In the genomic region with DNA sequence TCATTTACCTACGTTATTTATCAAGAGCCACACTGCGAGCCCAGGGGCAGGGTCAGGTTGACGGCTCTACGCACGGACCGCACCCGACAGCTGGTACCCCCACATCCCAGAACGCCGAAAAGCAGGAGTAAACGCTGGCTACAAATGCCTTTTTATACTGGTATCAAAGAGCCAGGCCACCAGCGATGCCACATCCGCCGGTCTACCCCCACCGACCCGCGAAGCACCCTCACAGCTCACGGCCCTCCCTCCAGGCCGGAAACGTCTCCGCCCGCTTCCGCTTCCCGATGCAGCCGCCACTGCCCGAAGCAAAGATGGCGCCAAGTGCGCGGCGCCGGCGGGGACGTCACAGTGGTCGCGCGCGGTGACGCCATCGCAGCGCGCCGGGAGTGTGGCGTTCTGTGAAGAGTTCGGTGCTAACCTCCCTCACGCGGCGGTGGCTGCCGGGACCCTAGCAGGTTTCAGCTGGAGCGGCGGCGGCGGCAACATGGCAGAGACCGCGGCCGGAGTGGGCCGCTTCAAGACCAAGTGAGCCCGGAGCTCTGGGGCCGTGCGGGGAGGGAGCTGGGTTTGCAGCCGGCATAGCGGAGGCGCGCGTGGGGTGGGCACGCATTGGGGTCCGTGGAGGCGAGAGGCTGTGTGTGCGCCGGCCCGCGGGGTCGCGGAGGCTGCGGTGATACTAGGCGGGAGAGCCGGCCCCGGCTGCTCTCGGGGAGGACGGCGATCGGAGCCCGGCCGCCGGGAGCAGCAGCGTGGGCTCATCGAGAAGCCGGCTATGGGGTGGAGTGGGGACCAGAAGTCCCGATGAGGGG, we compare ENCODE assay signal across 8 cellular contexts. TPM values are rescaled to one million over a fixed set of nuclear protein-coding genes. Genes with fewer than 3 reads are reported as not detected.
DNase-seq lines count a peak whose midpoint lies in the region; ATAC-seq and TF ChIP-seq lines count a peak whose summit lies in the region.

Gene TBL3 (plus strand): TSS at position 376 of the 812 bp plus-strand sequence. CDS start 112 bp downstream, at position 488.

- H3K9me3 ChIP-seq in liver (ENCODE audit: control insufficient read depth in 4 of 4, low read length in 3 of 4) = no peaks in the 10 kb centered on the region

- intact Hi-C loops in CD14-positive monocyte (cut with micrococcal nuclease) = no loop called here

- H3K36me3 Mint-ChIP-seq in CD14-positive monocyte = peaks cover 26 to 29% of the 10 kb centered on the region in 2 donors

- peak within 1 kb of the TSS; percentile 78 to 94 (median 91) for H3K4me3 ChIP-seq in liver (ENCODE audit: low read depth in 1 of 3, low read length in 3 of 3)

- H3K27me3 ChIP-seq in liver (ENCODE audit: control insufficient read depth in 4 of 4, insufficient read depth in 4 of 4, low read length in 3 of 4) = no peaks in the 10 kb centered on the region

- peaks cover 21% of the 10 kb centered on the region for H3K4me1 Mint-ChIP-seq in CD14-positive monocyte

- TF ChIP-seq CTCF in CD14-positive monocyte (IDR thresholded peaks at IDR 0.05) (no peak), liver (IDR thresholded peaks at IDR 0.05; ENCODE audit: low read depth, low read length, missing input control) (no peak)

- peaks cover 6 to 23% (median 18%) of the 10 kb centered on the region in 4 donors for H3K4me1 ChIP-seq in liver (ENCODE audit: control insufficient read depth in 4 of 4, insufficient read depth in 4 of 4, low read length in 3 of 4)

- H3K9ac ChIP-seq in liver (ENCODE audit: low read depth in 1 of 2, low read length in 2 of 2) = peak within 1 kb of the TSS; percentile 61 to 90

- peaks cover 0 to 2% (median 0%) of the 10 kb centered on the region in 7 donors for H3K9me3 Mint-ChIP-seq in CD14-positive monocyte

- H3K27ac ChIP-seq in liver (ENCODE audit: low read depth in 1 of 2, low read length in 2 of 2) = peak within 1 kb of the TSS; percentile 84 to 97

- H3K27ac Mint-ChIP-seq in CD14-positive monocyte = peak within 1 kb of the TSS; percentile 94 to 98 (median 98)

- peaks cover 10 to 27% (median 14%) of the 10 kb centered on the region in 4 donors for H3K36me3 ChIP-seq in liver (ENCODE audit: control insufficient read depth in 4 of 4, insufficient read depth in 3 of 4, low read depth in 1 of 4, low read length in 3 of 4)

- no peak for TF ChIP-seq RAD21 in liver (IDR thresholded peaks at IDR 0.05)

- H3K27me3 Mint-ChIP-seq in CD14-positive monocyte (ENCODE audit: low read depth in 3 of 3) = peaks cover 0 to 2% (median 0%) of the 10 kb centered on the region in 3 donors

- DNase-seq in CD14-positive monocyte (ENCODE audit: low spot score) = peak; percentile 93
- DNase-seq in NCI-H748 treated with DMSO at 0.1 percent for 48 hours (lab: John Stamatoyannopoulos, UW) = peak; percentile 70
- peak; percentile 95 to 96 for DNase-seq in activated CD4-positive, alpha-beta T cell treated with anti-CD3 and anti-CD28 coated beads, Interleukin-2, amount 50 U/mL, for 48 hours
- DNase-seq in dermis microvascular lymphatic vessel endothelial cell (ENCODE audit: low read depth in 2 of 2) = peak; percentile 88 to 96
- DNase-seq in stimulated activated CD4-positive, alpha-beta T cell treated with anti-CD3 and anti-CD28 coated beads, Interleukin-4, amount 100 ng/mL, for 1 hour = peak; percentile 95

- under 1% methylated on average over 87 of the region's 87 CpGs for WGBS in liver

- peak within 1 kb of the TSS; percentile 91 for H3K4me3 Mint-ChIP-seq in CD14-positive monocyte

- peak; percentile 90 for ATAC-seq in GM19351 (IDR thresholded peaks at IDR 0.05; ENCODE audit: unreplicated experiment)
- ATAC-seq in HG03520 (IDR thresholded peaks at IDR 0.05; ENCODE audit: unreplicated experiment) = peak; percentile 73

TF ChIP-seq in liver, 16 proteins besides CTCF, POLR2A, EP300 and RAD21:
- TF ChIP-seq FOXA2 (IDR thresholded peaks at IDR 0.05) (peak; percentile 6), MAX (IDR thresholded peaks at IDR 0.05) (no peak), EGR1 (IDR thresholded peaks at IDR 0.05; ENCODE audit: low read depth in 2 of 2) (peak in 1 of 2 donors; percentile 83), TAF1 (conservative IDR thresholded peaks at IDR 0.05) (no peak), GABPA (IDR thresholded peaks at IDR 0.05 in 1 of 2, conservative IDR thresholded peaks at IDR 0.05 in 1 of 2) (peak; percentile 84 to 96), SP1 (IDR thresholded peaks at IDR 0.05) (peak; percentile 84), RXRA (IDR thresholded peaks at IDR 0.05) (peak in 1 of 2 donors; percentile 34), JUND (IDR thresholded peaks at IDR 0.05) (no peak), HNF4G (IDR thresholded peaks at IDR 0.05) (no peak), NR2F2 (IDR thresholded peaks at IDR 0.05) (peak; percentile 54), FOXA1 (IDR thresholded peaks at IDR 0.05) (peak; percentile 54), YY1 (IDR thresholded peaks at IDR 0.05) (peak; percentile 100)
- TF ChIP-seq, protein P1, sequence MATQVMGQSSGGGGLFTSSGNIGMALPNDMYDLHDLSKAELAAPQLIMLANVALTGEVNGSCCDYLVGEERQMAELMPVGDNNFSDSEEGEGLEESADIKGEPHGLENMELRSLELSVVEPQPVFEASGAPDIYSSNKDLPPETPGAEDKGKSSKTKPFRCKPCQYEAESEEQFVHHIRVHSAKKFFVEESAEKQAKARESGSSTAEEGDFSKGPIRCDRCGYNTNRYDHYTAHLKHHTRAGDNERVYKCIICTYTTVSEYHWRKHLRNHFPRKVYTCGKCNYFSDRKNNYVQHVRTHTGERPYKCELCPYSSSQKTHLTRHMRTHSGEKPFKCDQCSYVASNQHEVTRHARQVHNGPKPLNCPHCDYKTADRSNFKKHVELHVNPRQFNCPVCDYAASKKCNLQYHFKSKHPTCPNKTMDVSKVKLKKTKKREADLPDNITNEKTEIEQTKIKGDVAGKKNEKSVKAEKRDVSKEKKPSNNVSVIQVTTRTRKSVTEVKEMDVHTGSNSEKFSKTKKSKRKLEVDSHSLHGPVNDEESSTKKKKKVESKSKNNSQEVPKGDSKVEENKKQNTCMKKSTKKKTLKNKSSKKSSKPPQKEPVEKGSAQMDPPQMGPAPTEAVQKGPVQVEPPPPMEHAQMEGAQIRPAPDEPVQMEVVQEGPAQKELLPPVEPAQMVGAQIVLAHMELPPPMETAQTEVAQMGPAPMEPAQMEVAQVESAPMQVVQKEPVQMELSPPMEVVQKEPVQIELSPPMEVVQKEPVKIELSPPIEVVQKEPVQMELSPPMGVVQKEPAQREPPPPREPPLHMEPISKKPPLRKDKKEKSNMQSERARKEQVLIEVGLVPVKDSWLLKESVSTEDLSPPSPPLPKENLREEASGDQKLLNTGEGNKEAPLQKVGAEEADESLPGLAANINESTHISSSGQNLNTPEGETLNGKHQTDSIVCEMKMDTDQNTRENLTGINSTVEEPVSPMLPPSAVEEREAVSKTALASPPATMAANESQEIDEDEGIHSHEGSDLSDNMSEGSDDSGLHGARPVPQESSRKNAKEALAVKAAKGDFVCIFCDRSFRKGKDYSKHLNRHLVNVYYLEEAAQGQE (IDR thresholded peaks at IDR 0.05) = peak; percentile 62

RNA-seq across cellular contexts. Expression of gene TBL3, which starts in this region (rescaled TPM):
- polyA plus RNA-seq in CD14-positive monocyte (10 to 100 TPM; 36.0 to 37.8 TPM), liver (10 to 100 TPM; 14.5 to 24.3 TPM)
- total RNA-seq in dermis microvascular lymphatic vessel endothelial cell (31.7 and 41.5 TPM in 2 replicates), liver (10 to 100 TPM; 12.5 to 13.9 TPM)

Comparison
In these comparisons a context has a peak if more than half of its experiments do, and no peak if none do; other contexts are left out.
1. Peak in every context shown above with its lines: DNase-seq, ATAC-seq, H3K4me3 ChIP-seq and H3K27ac ChIP-seq.